Comparison of ENCODE assay signal across 15 cellular contexts in the genomic region with DNA sequence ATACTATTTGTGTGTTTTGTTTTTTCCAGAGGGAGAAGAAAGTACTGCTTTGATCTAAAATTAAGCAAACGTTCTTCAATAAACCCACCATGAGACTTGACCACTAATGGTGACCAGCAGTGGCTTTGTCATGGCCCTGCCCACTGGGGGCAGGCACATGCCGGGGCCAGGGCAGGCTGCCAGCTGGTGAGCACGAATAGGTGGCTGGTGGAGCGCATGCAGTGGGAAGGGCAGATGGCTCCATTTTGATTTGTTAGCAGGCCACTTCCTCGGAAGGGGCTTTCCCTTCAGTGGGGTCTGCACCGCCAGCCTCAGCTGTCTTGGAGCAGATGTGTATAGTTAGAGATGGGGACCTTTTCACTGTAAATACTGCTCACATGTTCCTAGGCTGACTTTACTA.
DNase-seq lines count a peak whose midpoint lies in the region; ATAC-seq and TF ChIP-seq lines count a peak whose summit lies in the region.
"Had no signal": no experiment of that assay in that cellular context is flagged by ENCODE, and none has a peak within 500 bp of the region (broad histone marks: within the 10 kb centered on the region; RNA-seq: fewer than 3 reads in every experiment).

No MANE protein-coding gene starts in this region.

- H3K4me1 ChIP-seq in right atrium auricular region = no peaks in the 10 kb centered on the region
- no peaks in the 10 kb centered on the region for H3K4me1 ChIP-seq in lung (ENCODE audit: control insufficient read depth in 2 of 2, insufficient read depth in 2 of 2, low read length in 2 of 2)
- H3K4me1 ChIP-seq: A549, BE2C, Caco-2 had no signal

- H3K36me3 Mint-ChIP-seq in stimulated activated effector memory CD8-positive, alpha-beta T cell treated with anti-CD3 and anti-CD28 coated beads, Interleukin-12 subunit alpha, Interleukin-12 subunit beta, amount 100 ng/mL, for 72 hours = no peaks in the 10 kb centered on the region
- H3K36me3 Mint-ChIP-seq: IgD-negative memory B cell had no signal

- WGBS in lung, 2 donors = 83 to 86% methylated on average over 6 of the region's 6 CpGs

- DNase-seq in right atrium auricular region (ENCODE audit: low spot score) = peak; percentile 30
- no peak for DNase-seq in left ventricle myocardium superior
- DNase-seq in NCI-H69 (lab: John Stamatoyannopoulos, UW) = peak; percentile 68
- DNase-seq in lung (ENCODE audit: low spot score) = peak; percentile 26
- DNase-seq in stimulated activated effector memory CD8-positive, alpha-beta T cell treated with anti-CD3 and anti-CD28 coated beads, Interleukin-12 subunit alpha, Interleukin-12 subunit beta, amount 100 ng/mL, for 72 hours (ENCODE audit: low spot score in 2 of 2) = no peak
- DNase-seq: BE2C; Caco-2; CD8-positive, alpha-beta memory T cell; H7 had no signal

- H3K9me3 Mint-ChIP-seq in stimulated activated effector memory CD8-positive, alpha-beta T cell treated with anti-CD3 and anti-CD28 coated beads, Interleukin-12 subunit alpha, Interleukin-12 subunit beta, amount 100 ng/mL, for 72 hours = peaks cover 9% of the 10 kb centered on the region

- intact Hi-C loops in left ventricle myocardium superior (cut with micrococcal nuclease) = no loop called here

- H3K27me3 ChIP-seq in right atrium auricular region (no peaks in the 10 kb centered on the region), lung (ENCODE audit: control insufficient read depth, insufficient read depth) (no peaks in the 10 kb centered on the region)
- H3K27me3 ChIP-seq: BE2C had no signal

- H3K4me3 Mint-ChIP-seq in stimulated activated effector memory CD8-positive, alpha-beta T cell treated with anti-CD3 and anti-CD28 coated beads, Interleukin-12 subunit alpha, Interleukin-12 subunit beta, amount 100 ng/mL, for 72 hours = no peak overlapping the region
- H3K4me3 Mint-ChIP-seq: CD8-positive, alpha-beta memory T cell; GM23338; IgD-negative memory B cell had no signal

- TF ChIP-seq CTCF in right atrium auricular region (IDR thresholded peaks at IDR 0.05) (no peak), lung (IDR thresholded peaks at IDR 0.05; ENCODE audit: control extremely low read depth, extremely low read depth) (no peak)

- no peak for ATAC-seq in left ventricle myocardium superior
- no peak for ATAC-seq in lung (ENCODE audit: insufficient read depth, low FRiP score)
- no peak for ATAC-seq in HG02884 (IDR thresholded peaks at IDR 0.05; ENCODE audit: unreplicated experiment)
- no peak for ATAC-seq in stimulated activated effector memory CD8-positive, alpha-beta T cell treated with anti-CD3 and anti-CD28 coated beads, Interleukin-12 subunit alpha, Interleukin-12 subunit beta, amount 100 ng/mL, for 72 hours
- ATAC-seq in HG03097 (IDR thresholded peaks at IDR 0.05; ENCODE audit: low FRiP score, unreplicated experiment) = no peak
- ATAC-seq: A549, GM23338 had no signal

- H3K4me3 ChIP-seq in right atrium auricular region = no peak overlapping the region
- no peak overlapping the region for H3K4me3 ChIP-seq in lung
- H3K4me3 ChIP-seq: A549, GM23338 had no signal

- no peaks in the 10 kb centered on the region for H3K4me1 Mint-ChIP-seq in stimulated activated effector memory CD8-positive, alpha-beta T cell treated with anti-CD3 and anti-CD28 coated beads, Interleukin-12 subunit alpha, Interleukin-12 subunit beta, amount 100 ng/mL, for 72 hours
- H3K4me1 Mint-ChIP-seq: CD8-positive, alpha-beta memory T cell; IgD-negative memory B cell had no signal

- no peak overlapping the region for H3K27ac ChIP-seq in right atrium auricular region
- H3K27ac ChIP-seq in lung (ENCODE audit: low read depth in 1 of 2, low read length in 1 of 2) = no peak overlapping the region
- H3K27ac ChIP-seq: A549, C4-2B had no signal

- H3K36me3 ChIP-seq in right atrium auricular region = no peaks in the 10 kb centered on the region
- no peaks in the 10 kb centered on the region for H3K36me3 ChIP-seq in lung (ENCODE audit: control insufficient read depth in 2 of 2, insufficient read depth in 2 of 2, low read length in 2 of 2)
- H3K36me3 ChIP-seq: BE2C had no signal

- H3K9me3 ChIP-seq in right atrium auricular region (no peaks in the 10 kb centered on the region), lung (ENCODE audit: control insufficient read depth in 2 of 2, insufficient read depth in 1 of 2, low read length in 1 of 2) (peaks cover 0 to 4% of the 10 kb centered on the region in 2 donors)
- H3K9me3 ChIP-seq: BE2C, Caco-2 had no signal

- H3K27ac Mint-ChIP-seq in stimulated activated effector memory CD8-positive, alpha-beta T cell treated with anti-CD3 and anti-CD28 coated beads, Interleukin-12 subunit alpha, Interleukin-12 subunit beta, amount 100 ng/mL, for 72 hours = no peak overlapping the region
- H3K27ac Mint-ChIP-seq: CD8-positive, alpha-beta memory T cell; GM23338; IgD-negative memory B cell had no signal

Comparison
In these comparisons a context has a peak if more than half of its experiments do, and no peak if none do; other contexts are left out.
1. DNase-seq: peak in right atrium auricular region (single experiment), NCI-H69 (single experiment) and lung (single experiment); none in left ventricle myocardium superior (single experiment) and stimulated activated effector memory CD8-positive, alpha-beta T cell treated with anti-CD3 and anti-CD28 coated beads, Interleukin-12 subunit alpha, Interleukin-12 subunit beta, amount 100 ng/mL, for 72 hours (0 of 2).